8 cellular contexts compared by ENCODE assay signal in genomic region chr2:28393115-28393836, GRCh38. TPM values are rescaled to one million over a fixed set of nuclear protein-coding genes. Genes with fewer than 3 reads are reported as not detected.
DNase-seq lines count a peak whose midpoint lies in the region; ATAC-seq, FAIRE-seq and TF ChIP-seq lines count a peak whose summit lies in the region.

No MANE protein-coding gene starts in this region.

- WGBS in heart left ventricle, 4 donors, result 0 to 1% (median 0%) methylated on average over 69 to 81 of the region's 81 CpGs
- WGBS in prostate gland, result under 1% methylated on average over 56 of the region's 81 CpGs

- no peak for TF ChIP-seq POLR2A in heart left ventricle (IDR thresholded peaks at IDR 0.05)
- peak; percentile 47 for TF ChIP-seq POLR2A in prostate gland (IDR thresholded peaks at IDR 0.05)

- H3K27ac ChIP-seq in heart left ventricle (peak overlapping the region; percentile 94 to 100 (median 100)), prostate gland (peak overlapping the region; percentile 100)

- H3K27me3 ChIP-seq in adipocyte (replicated peaks; ENCODE audit: control insufficient read depth, insufficient read depth, low read length) (no peaks in the 10 kb centered on the region), heart left ventricle (no peaks in the 10 kb centered on the region), prostate gland (replicated peaks; ENCODE audit: insufficient read depth) (no peaks in the 10 kb centered on the region)

- FAIRE-seq in RCC 7860 (lab: Jason Lieb, UNC), result no peak

- no peak for ATAC-seq in activated CD4-positive, CD25-positive, alpha-beta regulatory T cell treated with anti-CD3 and anti-CD28 coated beads, Interleukin-2, amount 50 U/mL, for 24 hours
- peak in 2 of 4 donors; percentile 1 to 11 for ATAC-seq in heart left ventricle
- no peak for ATAC-seq in HG03280 (IDR thresholded peaks at IDR 0.05; ENCODE audit: unreplicated experiment)
- ATAC-seq in GM19324 (IDR thresholded peaks at IDR 0.05; ENCODE audit: low FRiP score, unreplicated experiment), result no peak

- H3K9me3 ChIP-seq in adipocyte (ENCODE audit: control insufficient read depth, low read length) (no peaks in the 10 kb centered on the region), heart left ventricle (no peaks in the 10 kb centered on the region), prostate gland (no peaks in the 10 kb centered on the region)

- H3K4me1 ChIP-seq in adipocyte (ENCODE audit: control insufficient read depth, insufficient read depth, low read length) (peaks cover 29% of the 10 kb centered on the region), heart left ventricle (peaks cover 10 to 43% (median 30%) of the 10 kb centered on the region in 12 donors), prostate gland (replicated peaks) (peaks cover 7% of the 10 kb centered on the region)

- TF ChIP-seq CTCF in heart left ventricle (IDR thresholded peaks at IDR 0.05) (no peak), prostate gland (IDR thresholded peaks at IDR 0.05) (no peak)

- peak overlapping the region; percentile 90 for H3K9ac ChIP-seq in adipocyte (ENCODE audit: low read length)

- intact Hi-C loops in heart left ventricle (cut with DNase I) (loop anchor here (5.0 to 10.0 kb wide), 23 partner anchors 36 to 686 kb away; partner anchors contain the start of genes MRPL33 (in 3 of the 10), BABAM2 (in 2 of the 10) and RBKS (in 2 of the 10)), prostate gland (cut with DNase I) (loop anchor here (5.0 to 10.0 kb wide), 5 partner anchors 258 to 568 kb away; no protein-coding TSS in a partner anchor)

- DNase-seq in activated CD4-positive, CD25-positive, alpha-beta regulatory T cell treated with anti-CD3 and anti-CD28 coated beads, Interleukin-2, amount 50 U/mL, for 72 hours, result peak; percentile 66
- peak; percentile 22 for DNase-seq in RCC 7860 (ENCODE audit: low spot score)
- peak; percentile 85 for DNase-seq in adipocyte (ENCODE audit: low read depth)
- peak; percentile 78 to 88 (median 80) for DNase-seq in heart left ventricle
- peak; percentile 58 for DNase-seq in prostate gland (ENCODE audit: low spot score)

- H3K36me3 ChIP-seq in adipocyte (ENCODE audit: control insufficient read depth, insufficient read depth, low read length, severe bottlenecking), result no peaks in the 10 kb centered on the region
- H3K36me3 ChIP-seq in heart left ventricle, result peaks cover 0 to 11% (median 0%) of the 10 kb centered on the region in 9 donors
- no peaks in the 10 kb centered on the region for H3K36me3 ChIP-seq in prostate gland

- H3K4me3 ChIP-seq in adipocyte (ENCODE audit: low read length) (peak overlapping the region; percentile 97), heart left ventricle (peak overlapping the region; percentile 82 to 100 (median 96)), prostate gland (peak overlapping the region; percentile 88 to 96)

RNA-seq across cellular contexts. Expression of gene FOSL2, which starts 0.6 kb away (rescaled TPM):
- 100 to 1,000 TPM in 2 of 9 donors, 10 to 100 TPM in 7; 26.2 to 144 (median 50.2) TPM for total RNA-seq in heart left ventricle
- polyA plus RNA-seq in heart left ventricle, result 10 to 100 TPM; 15.2 to 66.2 TPM
- total RNA-seq in prostate gland, result 10 to 100 TPM; 57.4 to 94.2 TPM

Comparison
In these comparisons a context has a peak if more than half of its experiments do, and no peak if none do; other contexts are left out.
1. DNase-seq: peak in every context shown above with its lines; median percentile 85 in adipocyte; 80 in heart left ventricle; 66 in activated CD4-positive, CD25-positive, alpha-beta regulatory T cell treated with anti-CD3 and anti-CD28 coated beads, Interleukin-2, amount 50 U/mL, for 72 hours; 58 in prostate gland; 22 in RCC 7860.